1 cellular context compared by ENCODE assay signal in the genomic region with DNA sequence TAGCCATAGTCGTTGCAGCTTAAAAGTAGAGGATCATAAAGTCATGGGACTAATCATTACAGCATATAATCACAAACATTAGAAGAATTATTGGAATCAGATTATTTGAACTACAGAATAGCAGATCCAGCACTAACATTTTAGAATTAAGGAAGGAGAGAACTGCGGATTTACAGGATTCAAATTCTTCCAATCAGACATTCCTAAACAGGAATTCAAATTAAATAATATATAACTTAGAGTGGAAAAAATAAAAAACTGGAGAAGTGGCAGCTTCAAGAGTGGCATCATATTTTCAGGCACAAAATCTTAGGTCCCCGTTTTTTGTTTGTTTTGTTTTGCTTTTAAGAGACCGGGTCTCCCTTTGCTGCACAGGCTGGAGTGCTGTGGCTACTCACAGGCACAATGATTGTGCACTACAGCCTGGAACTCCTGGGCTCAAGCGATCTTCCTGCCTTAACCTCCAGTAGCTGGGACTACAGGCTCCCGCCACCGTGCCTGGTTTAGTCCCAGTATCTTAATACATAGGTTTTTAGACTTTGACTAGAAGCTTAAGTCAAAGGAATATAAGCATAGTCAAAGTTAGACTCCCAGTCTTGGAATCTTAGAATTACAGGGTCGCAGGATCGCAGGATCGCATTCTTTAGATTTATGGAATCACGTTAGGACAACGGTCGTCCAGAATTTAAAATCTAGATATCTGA.
TF ChIP-seq lines count a peak whose summit lies in the region.

No MANE protein-coding gene starts in this region.

TF ChIP-seq in K562, 482 proteins besides CTCF, POLR2A, EP300 and RAD21 (continued from another document):
- TF ChIP-seq, protein P1, sequence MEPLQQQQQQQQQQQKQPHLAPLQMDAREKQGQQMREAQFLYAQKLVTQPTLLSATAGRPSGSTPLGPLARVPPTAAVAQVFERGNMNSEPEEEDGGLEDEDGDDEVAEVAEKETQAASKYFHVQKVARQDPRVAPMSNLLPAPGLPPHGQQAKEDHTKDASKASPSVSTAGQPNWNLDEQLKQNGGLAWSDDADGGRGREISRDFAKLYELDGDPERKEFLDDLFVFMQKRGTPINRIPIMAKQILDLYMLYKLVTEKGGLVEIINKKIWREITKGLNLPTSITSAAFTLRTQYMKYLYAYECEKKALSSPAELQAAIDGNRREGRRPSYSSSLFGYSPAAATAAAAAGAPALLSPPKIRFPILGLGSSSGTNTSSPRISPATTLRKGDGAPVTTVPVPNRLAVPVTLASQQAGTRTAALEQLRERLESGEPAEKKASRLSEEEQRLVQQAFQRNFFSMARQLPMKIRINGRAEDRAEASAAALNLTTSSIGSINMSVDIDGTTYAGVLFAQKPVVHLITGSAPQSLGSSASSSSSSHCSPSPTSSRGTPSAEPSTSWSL (CRISPR knock-in tag; IDR thresholded peaks at IDR 0.05; ENCODE audit: borderline replicate concordance) = no peak
- no peak for TF ChIP-seq DLX4 (CRISPR knock-in tag; IDR thresholded peaks at IDR 0.05)
- no peak for TF ChIP-seq ZSCAN32 (CRISPR knock-in tag; IDR thresholded peaks at IDR 0.05)
- no peak for TF ChIP-seq NELFE (IDR thresholded peaks at IDR 0.05; ENCODE audit: insufficient read depth, insufficient read length)
- no peak for TF ChIP-seq SLC30A9 (CRISPR knock-in tag; IDR thresholded peaks at IDR 0.05)
- TF ChIP-seq NCOR1 (IDR thresholded peaks at IDR 0.05) = no peak
- TF ChIP-seq SREBF2 (CRISPR knock-in tag; IDR thresholded peaks at IDR 0.05) = no peak
- TF ChIP-seq CGGBP1 (CRISPR knock-in tag; IDR thresholded peaks at IDR 0.05) = no peak
- TF ChIP-seq E2F6 (IDR thresholded peaks at IDR 0.05; ENCODE audit: borderline replicate concordance in 1 of 2, extremely low read depth in 1 of 2, insufficient read depth in 1 of 2, insufficient read length in 1 of 2, low read depth in 1 of 2, low read length in 1 of 2, poor library complexity in 1 of 2, severe bottlenecking in 1 of 2) = no peak
- no peak for TF ChIP-seq TOE1 (IDR thresholded peaks at IDR 0.05; ENCODE audit: borderline replicate concordance)
- TF ChIP-seq TOE1 (CRISPR knock-in tag; IDR thresholded peaks at IDR 0.05; ENCODE audit: borderline replicate concordance, low read depth) = no peak
